Comparison of ENCODE assay signal across 19 cellular contexts in the genomic region with DNA sequence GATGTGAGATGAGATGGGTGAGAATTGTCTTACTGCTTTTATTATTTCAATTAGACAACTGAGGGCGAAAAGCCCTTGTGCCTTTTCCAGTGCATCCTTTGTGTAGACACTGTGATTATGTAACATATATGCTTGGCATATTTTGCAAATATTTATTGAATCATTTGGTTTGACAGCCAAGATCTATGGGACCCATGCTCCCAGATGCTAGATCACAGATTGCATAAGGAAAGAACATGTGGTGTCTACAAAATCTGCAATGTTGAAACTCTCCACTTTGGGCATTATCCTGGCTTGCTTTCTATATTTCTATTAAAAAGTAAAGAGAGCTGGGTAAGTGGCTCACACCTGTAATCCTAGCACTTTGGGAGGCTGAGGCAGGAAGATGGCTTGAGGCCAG.
"Had no signal": no experiment of that assay in that cellular context is flagged by ENCODE, and none has a peak within 500 bp of the region (broad histone marks: within the 10 kb centered on the region; RNA-seq: fewer than 3 reads in every experiment).

No MANE protein-coding gene starts in this region.

- H3K4me2 ChIP-seq: hepatocyte had no signal

- H3K9me3 Mint-ChIP-seq: dendritic cell treated with granulocyte-macrophage colony-stimulating factor and Interleukin-4, amounts not matched to agents 40 ng/mL and 50 ng/mL, for 4 days; effector memory CD8-positive, alpha-beta T cell; naive B cell; neural crest cell had no signal

- H3K27me3 ChIP-seq: esophagus muscularis mucosa, hepatocyte, ovary, right atrium auricular region had no signal

- H3K9me3 ChIP-seq: esophagus muscularis mucosa, ovary, right atrium auricular region had no signal

- H3K27me3 Mint-ChIP-seq: dendritic cell treated with granulocyte-macrophage colony-stimulating factor and Interleukin-4, amounts not matched to agents 40 ng/mL and 50 ng/mL, for 4 days; effector memory CD8-positive, alpha-beta T cell; naive B cell had no signal

- DNase-seq: effector memory CD8-positive, alpha-beta T cell; foreskin melanocyte; head of caudate nucleus; left colon; left ventricle myocardium superior; naive B cell; ovary; stimulated activated CD4-positive, alpha-beta T cell treated with anti-CD3 and anti-CD28 coated beads, Interleukin-12 subunit alpha, Interleukin-12 subunit beta, amount 100 ng/mL, for 4 hours; stimulated activated naive CD4-positive, alpha-beta T cell treated with Interleukin-2 at 50 U/mL for 16 hours; trophoblast cell had no signal

- H2AFZ ChIP-seq: hepatocyte had no signal

- H3K27ac ChIP-seq: epithelial cell of prostate, esophagus muscularis mucosa, hepatocyte, ovary, right atrium auricular region had no signal

- FAIRE-seq: colon, small intestine had no signal

- H3K36me3 ChIP-seq: esophagus muscularis mucosa, ovary, right atrium auricular region had no signal

- H3K4me3 Mint-ChIP-seq: dendritic cell treated with granulocyte-macrophage colony-stimulating factor and Interleukin-4, amounts not matched to agents 40 ng/mL and 50 ng/mL, for 4 days; effector memory CD8-positive, alpha-beta T cell; neural crest cell had no signal

- H3K36me3 Mint-ChIP-seq: naive B cell had no signal

- H3K27ac Mint-ChIP-seq: dendritic cell treated with granulocyte-macrophage colony-stimulating factor and Interleukin-4, amounts not matched to agents 40 ng/mL and 50 ng/mL, for 4 days; effector memory CD8-positive, alpha-beta T cell; naive B cell had no signal

- ATAC-seq: effector memory CD8-positive, alpha-beta T cell; left ventricle myocardium superior had no signal

- H3K4me3 ChIP-seq: esophagus muscularis mucosa, hepatocyte, lung, ovary, right atrium auricular region had no signal
